In the genomic region with DNA sequence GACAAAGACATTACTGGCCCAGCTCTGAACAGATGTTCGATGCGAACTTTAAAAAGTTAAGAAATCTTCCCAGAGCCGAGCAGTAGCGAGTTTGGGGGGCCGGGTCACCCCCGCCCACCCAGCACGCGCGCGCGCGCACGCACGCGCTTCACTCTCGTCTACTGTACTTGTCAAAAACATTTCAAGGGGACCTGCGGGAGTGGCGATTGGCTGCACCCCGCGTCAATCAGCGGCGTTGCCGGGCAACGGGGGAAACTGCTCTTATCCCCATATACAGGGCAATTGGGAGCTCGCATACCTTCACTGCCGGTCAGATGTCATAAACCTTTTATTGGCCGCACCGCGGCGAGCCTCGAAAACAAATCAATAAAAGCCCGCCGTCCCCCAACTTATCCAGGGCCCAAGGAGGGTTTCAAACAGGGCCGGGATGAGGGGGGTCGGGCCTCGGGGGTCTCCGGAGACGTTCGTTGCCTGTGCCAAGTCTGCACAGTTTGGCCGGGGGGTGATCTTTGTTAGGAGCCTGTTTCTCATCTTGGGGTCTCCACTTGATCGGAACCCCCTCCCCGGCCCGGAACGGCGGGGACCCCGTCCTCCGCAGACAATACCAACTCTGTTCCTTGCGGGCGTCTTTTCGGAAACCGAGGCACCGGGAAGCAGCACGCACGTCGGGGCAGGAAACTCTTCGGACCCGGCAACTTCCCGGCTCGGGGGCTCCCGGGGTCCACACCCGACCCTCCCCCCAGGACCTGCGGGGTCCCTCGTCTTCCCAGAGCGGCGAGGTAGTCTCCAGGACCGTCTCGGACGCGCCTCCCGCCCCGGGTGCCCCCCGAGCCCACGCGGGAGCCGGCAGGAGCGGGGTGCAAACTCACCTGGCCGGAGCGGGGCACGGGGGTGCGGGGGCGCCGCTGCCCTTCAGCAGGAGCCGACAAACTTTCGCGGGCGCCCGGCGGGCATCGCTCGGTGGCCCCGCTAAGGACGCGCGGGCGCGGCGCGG, we compare ENCODE assay signal across 8 cellular contexts. TPM values are rescaled to one million over a fixed set of nuclear protein-coding genes. Genes with fewer than 3 reads are reported as not detected.
DNase-seq lines count a peak whose midpoint lies in the region; ATAC-seq lines count a peak whose summit lies in the region.

No MANE protein-coding gene starts in this region.

- CTCF ChIA-PET in CD4-positive, alpha-beta memory T cell (lab: Charles Lee; ENCODE audit: partially characterized antibody) = interaction anchor here (0.7 to 1.4 kb wide), 8 partner anchors 9 to 304 kb away, joined by 3 to 6 read pairs (median 4); no protein-coding TSS in a partner anchor

- intact Hi-C loops in CD4-positive, alpha-beta memory T cell (cut with micrococcal nuclease) = loop anchor here (1.0 to 5.0 kb wide), 5 partner anchors 49 to 538 kb away; a partner anchor contains a TSS

- H3K27me3 ChIP-seq in CD4-positive, alpha-beta memory T cell (ENCODE audit: insufficient read depth, low read length) = no peaks in the 10 kb centered on the region

- peaks cover 22% of the 10 kb centered on the region for H3K4me1 ChIP-seq in CD4-positive, alpha-beta memory T cell (ENCODE audit: insufficient read depth, low read length)

- H3K9me3 Mint-ChIP-seq in CD4-positive, alpha-beta memory T cell = no peaks in the 10 kb centered on the region
- no peaks in the 10 kb centered on the region for H3K9me3 Mint-ChIP-seq in effector memory CD8-positive, alpha-beta T cell
- H3K9me3 Mint-ChIP-seq in memory B cell = no peaks in the 10 kb centered on the region

- ATAC-seq in GM19467 (IDR thresholded peaks at IDR 0.05; ENCODE audit: unreplicated experiment) = peak; percentile 79
- ATAC-seq in effector memory CD8-positive, alpha-beta T cell (replicated peaks) = peak; percentile 74
- ATAC-seq in memory B cell (ENCODE audit: low read depth) = peak; percentile 75

- peak overlapping the region; percentile 65 for H3K27ac ChIP-seq in CD4-positive, alpha-beta memory T cell (ENCODE audit: low read depth, low read length)

- peak overlapping the region; percentile 86 for H3K4me3 ChIP-seq in CD4-positive, alpha-beta memory T cell (ENCODE audit: low read length in 2 of 2)

- H3K9me3 ChIP-seq in CD4-positive, alpha-beta memory T cell (ENCODE audit: control insufficient read depth in 1 of 2, low read length in 2 of 2) = no peaks in the 10 kb centered on the region

- H3K36me3 ChIP-seq in CD4-positive, alpha-beta memory T cell (ENCODE audit: insufficient read depth, low read length) = no peaks in the 10 kb centered on the region

- POLR2A ChIA-PET in CD4-positive, alpha-beta memory T cell (lab: Charles Lee; ENCODE audit: partially characterized antibody) = interaction anchor here (0.6 to 2.1 kb wide), 15 partner anchors 10 to 1411 kb away, joined by 3 to 14 read pairs (median 4); no protein-coding TSS in a partner anchor

- peak overlapping the region; percentile 88 to 98 (median 94) for H3K4me3 Mint-ChIP-seq in CD4-positive, alpha-beta memory T cell
- peak overlapping the region; percentile 96 to 99 for H3K4me3 Mint-ChIP-seq in effector memory CD8-positive, alpha-beta T cell
- peak overlapping the region; percentile 88 for H3K4me3 Mint-ChIP-seq in memory B cell

- peak overlapping the region; percentile 93 to 99 (median 95) for H3K27ac Mint-ChIP-seq in CD4-positive, alpha-beta memory T cell
- H3K27ac Mint-ChIP-seq in effector memory CD8-positive, alpha-beta T cell = peak overlapping the region; percentile 95 to 96
- peak overlapping the region; percentile 91 for H3K27ac Mint-ChIP-seq in memory B cell

- DNase-seq in CD4-positive, alpha-beta memory T cell = peak; percentile 96 to 99 (median 97)
- peak; percentile 99 for DNase-seq in HPDE6-E6E7 (ENCODE audit: extremely low spot score)
- DNase-seq in NK-92 (lab: John Stamatoyannopoulos, UW; ENCODE audit: unreplicated experiment) = peak; percentile 84
- peak; percentile 92 to 100 (median 99) for DNase-seq in activated CD8-positive, alpha-beta memory T cell treated with anti-CD3 and anti-CD28 coated beads for 48 hours (ENCODE audit: low read depth in 2 of 3, low spot score in 2 of 3)
- peak; percentile 99 to 100 (median 99) for DNase-seq in effector memory CD8-positive, alpha-beta T cell
- DNase-seq in memory B cell (ENCODE audit: low spot score in 2 of 2) = peak; percentile 99 to 100
- peak; percentile 99 for DNase-seq in stimulated activated CD8-positive, alpha-beta memory T cell treated with anti-CD3 and anti-CD28 coated beads, Interleukin-12 subunit alpha, Interleukin-12 subunit beta, amount 100 ng/mL, for 1 hour (ENCODE audit: low read depth)

- H3K27me3 Mint-ChIP-seq in CD4-positive, alpha-beta memory T cell = no peaks in the 10 kb centered on the region
- H3K27me3 Mint-ChIP-seq in effector memory CD8-positive, alpha-beta T cell = no peaks in the 10 kb centered on the region
- no peaks in the 10 kb centered on the region for H3K27me3 Mint-ChIP-seq in memory B cell

- peaks cover 17 to 26% of the 10 kb centered on the region in 2 donors for H3K36me3 Mint-ChIP-seq in CD4-positive, alpha-beta memory T cell
- H3K36me3 Mint-ChIP-seq in effector memory CD8-positive, alpha-beta T cell (ENCODE audit: insufficient read depth) = peaks cover 50% of the 10 kb centered on the region
- H3K36me3 Mint-ChIP-seq in memory B cell = peaks cover 10% of the 10 kb centered on the region

- H3K4me1 Mint-ChIP-seq in CD4-positive, alpha-beta memory T cell = peaks cover 22 to 60% (median 41%) of the 10 kb centered on the region in 4 donors
- H3K4me1 Mint-ChIP-seq in effector memory CD8-positive, alpha-beta T cell (ENCODE audit: low read depth in 2 of 2) = peaks cover 35 to 58% of the 10 kb centered on the region in 2 donors
- H3K4me1 Mint-ChIP-seq in memory B cell = peaks cover 21% of the 10 kb centered on the region

RNA-seq across cellular contexts. Expression of a gene that starts 0.7 kb away (rescaled TPM):
- total RNA-seq in CD4-positive, alpha-beta memory T cell = 100 to 1,000 TPM; 109 to 111 TPM
- 100 to 1,000 TPM in 1 of 2 donors, 10 to 100 TPM in 1; 92.6 to 103 TPM for polyA plus RNA-seq in CD4-positive, alpha-beta memory T cell

Comparison
In these comparisons a context has a peak if more than half of its experiments do, and no peak if none do; other contexts are left out.
1. Peak in every context shown above with its lines: DNase-seq, ATAC-seq, H3K4me3 ChIP-seq and H3K27ac ChIP-seq.